ENCODE assay signal across 20 cellular contexts in the genomic region with DNA sequence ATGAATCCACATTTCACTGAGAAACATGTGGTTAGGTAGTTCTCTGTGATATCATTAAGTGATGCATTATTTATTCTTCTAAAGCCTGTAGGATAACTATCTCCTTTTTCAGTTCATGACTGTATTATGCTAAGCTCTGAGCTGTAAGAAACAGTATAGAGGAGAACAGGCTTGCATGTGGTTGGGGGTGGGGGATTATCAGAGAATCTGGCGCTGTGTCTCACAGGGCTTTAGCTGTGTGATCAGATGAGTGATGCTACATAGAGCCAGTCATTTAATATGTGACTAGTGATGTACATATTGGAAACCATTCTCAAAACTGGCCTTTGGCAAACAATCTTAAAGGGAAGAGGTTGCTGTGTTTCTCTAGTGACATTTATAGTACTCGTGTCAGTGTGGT.
"Had no signal": no experiment of that assay in that cellular context is flagged by ENCODE, and none has a peak within 500 bp of the region (broad histone marks: within the 10 kb centered on the region; RNA-seq: fewer than 3 reads in every experiment).

No MANE protein-coding gene starts in this region.

- H3K4me2 ChIP-seq: smooth muscle cell had no signal

- H3K4me3 ChIP-seq: esophagus muscularis mucosa, gastrocnemius medialis, lung, ovary, smooth muscle cell, suprapubic skin, tibial artery, upper lobe of left lung, vagina had no signal

- H3K4me1 ChIP-seq: gastrocnemius medialis, suprapubic skin, vagina had no signal

- H3K27me3 ChIP-seq: gastrocnemius medialis, ovary, tibial artery, upper lobe of left lung, vagina had no signal

- H3K27ac Mint-ChIP-seq: effector memory CD8-positive, alpha-beta T cell; naive B cell; nephron had no signal

- H3K9me3 Mint-ChIP-seq: effector memory CD8-positive, alpha-beta T cell; naive B cell; nephron had no signal

- H3K9me3 ChIP-seq: esophagus muscularis mucosa, gastrocnemius medialis, ovary, suprapubic skin, tibial artery, upper lobe of left lung, vagina had no signal

- H3K4me3 Mint-ChIP-seq: effector memory CD8-positive, alpha-beta T cell; naive B cell; nephron had no signal

- DNase-seq: effector memory CD8-positive, alpha-beta T cell; gastrocnemius medialis; left colon; left ventricle myocardium superior; mesenchymal stem cell; naive B cell; nucleus accumbens; ovary; right cardiac atrium; stimulated activated CD4-positive, alpha-beta T cell treated with anti-CD3 and anti-CD28 coated beads, Interleukin-2, amount 100 ng/mL, for 48 hours; stimulated activated naive CD4-positive, alpha-beta T cell treated with Interleukin-2 at 50 U/mL for 16 hours; tibial artery; upper lobe of left lung had no signal

- H3K36me3 ChIP-seq: esophagus muscularis mucosa, gastrocnemius medialis, ovary, suprapubic skin, tibial artery, upper lobe of left lung, vagina had no signal

- H3K36me3 Mint-ChIP-seq: naive B cell had no signal

- H3K27ac ChIP-seq: epithelial cell of prostate, esophagus muscularis mucosa, gastrocnemius medialis, ovary, suprapubic skin, tibial artery, upper lobe of left lung, vagina had no signal
